Comparison of ENCODE assay signal across 17 cellular contexts in genomic region chr6:99608059-99608885, GRCh38. TPM values are rescaled to one million over a fixed set of nuclear protein-coding genes. Genes with fewer than 3 reads are reported as not detected.
DNase-seq lines count a peak whose midpoint lies in the region; ATAC-seq and TF ChIP-seq lines count a peak whose summit lies in the region.
"Had no signal": no experiment of that assay in that cellular context is flagged by ENCODE, and none has a peak within 500 bp of the region (broad histone marks: within the 10 kb centered on the region; RNA-seq: fewer than 3 reads in every experiment).

No MANE protein-coding gene starts in this region.

- H3K36me3 Mint-ChIP-seq in activated CD8-positive, alpha-beta memory T cell treated with anti-CD3 and anti-CD28 coated beads, Interleukin-2, amount 10 ng/mL, durations not matched to agents 7 days and 5 days = peaks cover 3% of the 10 kb centered on the region
- H3K36me3 Mint-ChIP-seq in H9 (ENCODE audit: insufficient read depth in 1 of 3, low read depth in 3 of 3) (no peaks in the 10 kb centered on the region), neural progenitor cell (no peaks in the 10 kb centered on the region)
- H3K36me3 Mint-ChIP-seq in activated T-helper 1 cell treated with anti-CD3 and anti-CD28 coated beads, Interleukin-12 subunit alpha, Interleukin-12 subunit beta, Interleukin-2, Interleukin-4 antibody, amounts not matched to agents 30 ng/mL and 10 ng/mL and 1 ng/mL, durations not matched to agents 14 hours and 24 hours and 36 hours (ENCODE audit: low read depth) = peaks cover 8% of the 10 kb centered on the region
- H3K36me3 Mint-ChIP-seq: CD4-positive, CD25-positive, alpha-beta regulatory T cell had no signal

- H3K9ac ChIP-seq in H9 (ENCODE audit: extremely low read depth, insufficient read length, low read length) = no peak overlapping the region
- no peak overlapping the region for H3K9ac ChIP-seq in neural progenitor cell

- no peak overlapping the region for H4K5ac ChIP-seq in H9 (ENCODE audit: insufficient read length, low read depth, low read length)

- no peak overlapping the region for H2BK20ac ChIP-seq in H9 (ENCODE audit: low read depth, low read length, poor library complexity, severe bottlenecking)

- no peak overlapping the region for H3K18ac ChIP-seq in H9 (ENCODE audit: insufficient read length, low read depth, low read length)

- no peaks in the 10 kb centered on the region for H3K79me2 ChIP-seq in H9 (ENCODE audit: insufficient read depth, low read length)
- H3K79me2 ChIP-seq in neural progenitor cell (ENCODE audit: low read depth) = no peaks in the 10 kb centered on the region

- no peaks in the 10 kb centered on the region for H3K23me2 ChIP-seq in H9 (ENCODE audit: insufficient read length, low read depth, low read length, poor library complexity, severe bottlenecking)

- H3T11ph ChIP-seq in H9 (ENCODE audit: low read length) = no peak overlapping the region

- H3K4me3 ChIP-seq in neural progenitor cell = no peak overlapping the region
- H3K4me3 ChIP-seq: GM12878 had no signal

- H3K23ac ChIP-seq in H9 (ENCODE audit: insufficient read length, low read depth, low read length) = no peak overlapping the region

- no peak overlapping the region for H3K4ac ChIP-seq in H9 (ENCODE audit: low read depth, low read length)

- H2BK5ac ChIP-seq in H9 (ENCODE audit: insufficient read length, low read length) = no peak overlapping the region

- H3K4me3 Mint-ChIP-seq in activated CD8-positive, alpha-beta memory T cell treated with anti-CD3 and anti-CD28 coated beads, Interleukin-2, amount 10 ng/mL, durations not matched to agents 7 days and 5 days = no peak overlapping the region
- H3K4me3 Mint-ChIP-seq in H9 (peak overlapping the region in 1 of 2 experiments; percentile 66; a peak in 3 of 5 replicates), neural progenitor cell (no peak overlapping the region)
- no peak overlapping the region for H3K4me3 Mint-ChIP-seq in activated T-helper 1 cell treated with anti-CD3 and anti-CD28 coated beads, Interleukin-12 subunit alpha, Interleukin-12 subunit beta, Interleukin-2, Interleukin-4 antibody, amounts not matched to agents 30 ng/mL and 10 ng/mL and 1 ng/mL, durations not matched to agents 14 hours and 24 hours and 36 hours

- no peak for DNase-seq in activated CD8-positive, alpha-beta memory T cell treated with anti-CD3 and anti-CD28 coated beads, Interleukin-2, amount 10 ng/mL, durations not matched to agents 7 days and 5 days
- DNase-seq in activated CD8-positive, alpha-beta memory T cell treated with anti-CD3 and anti-CD28 coated beads, Interleukin-2, amount 50 U/mL, for 4 hours = no peak
- DNase-seq in H9 (no peak), neural progenitor cell (ENCODE audit: low spot score) (peak; percentile 34), left cardiac atrium (no peak)
- DNase-seq in activated T-helper 1 cell treated with anti-CD3 and anti-CD28 coated beads, Interleukin-12 subunit alpha, Interleukin-12 subunit beta, Interleukin-2, Interleukin-4 antibody, amounts not matched to agents 30 ng/mL and 10 ng/mL and 1 ng/mL, durations not matched to agents 14 hours and 24 hours and 36 hours (ENCODE audit: low spot score) = no peak
- DNase-seq: CD4-positive, CD25-positive, alpha-beta regulatory T cell; DMS53; KG1; NCI-H1092; NCI-H226; NCI-H526 treated with DMSO at 0.1 percent for 48 hours had no signal

- H3K27ac Mint-ChIP-seq in activated CD8-positive, alpha-beta memory T cell treated with anti-CD3 and anti-CD28 coated beads, Interleukin-2, amount 10 ng/mL, durations not matched to agents 7 days and 5 days = peak overlapping the region; percentile 20
- H3K27ac Mint-ChIP-seq in H9 (no peak overlapping the region), neural progenitor cell (no peak overlapping the region)
- H3K27ac Mint-ChIP-seq in activated T-helper 1 cell treated with anti-CD3 and anti-CD28 coated beads, Interleukin-12 subunit alpha, Interleukin-12 subunit beta, Interleukin-2, Interleukin-4 antibody, amounts not matched to agents 30 ng/mL and 10 ng/mL and 1 ng/mL, durations not matched to agents 14 hours and 24 hours and 36 hours = peak overlapping the region; percentile 58
- H3K27ac Mint-ChIP-seq: CD4-positive, CD25-positive, alpha-beta regulatory T cell had no signal

- H3K27me3 ChIP-seq in H9 (ENCODE audit: insufficient read depth, low read length) = peaks cover 94% of the 10 kb centered on the region
- H3K27me3 ChIP-seq in neural progenitor cell = peaks cover 100% of the 10 kb centered on the region

- H3K14ac ChIP-seq in H9 (ENCODE audit: insufficient read depth, low read length) = no peak overlapping the region

- H4K8ac ChIP-seq in H9 (replicated peaks; ENCODE audit: insufficient read length, low read depth, low read length) = no peak overlapping the region

- intact Hi-C loops in activated T-helper 1 cell treated with anti-CD3 and anti-CD28 coated beads, Interleukin-12 subunit alpha, Interleukin-12 subunit beta, Interleukin-2, Interleukin-4 antibody, amounts not matched to agents 30 ng/mL and 10 ng/mL and 1 ng/mL, durations not matched to agents 14 hours and 24 hours and 36 hours (cut with micrococcal nuclease) = no loop called here
- intact Hi-C loops in left cardiac atrium (cut with DNase I) = no loop called here

- no peaks in the 10 kb centered on the region for H3K79me1 ChIP-seq in H9 (ENCODE audit: insufficient read depth, low read depth, low read length, poor library complexity, severe bottlenecking)

- H3K4me2 ChIP-seq in H9 (ENCODE audit: insufficient read depth, insufficient read length, low read length) = peak overlapping the region; percentile 28
- no peak overlapping the region for H3K4me2 ChIP-seq in neural progenitor cell

- H3K27me3 Mint-ChIP-seq in activated CD8-positive, alpha-beta memory T cell treated with anti-CD3 and anti-CD28 coated beads, Interleukin-2, amount 10 ng/mL, durations not matched to agents 7 days and 5 days = peaks cover 82% of the 10 kb centered on the region
- H3K27me3 Mint-ChIP-seq in H9 (ENCODE audit: low read depth) (peaks cover 100% of the 10 kb centered on the region), neural progenitor cell (ENCODE audit: insufficient read depth, low read depth) (peaks cover 93% of the 10 kb centered on the region)
- peaks cover 74% of the 10 kb centered on the region for H3K27me3 Mint-ChIP-seq in activated T-helper 1 cell treated with anti-CD3 and anti-CD28 coated beads, Interleukin-12 subunit alpha, Interleukin-12 subunit beta, Interleukin-2, Interleukin-4 antibody, amounts not matched to agents 30 ng/mL and 10 ng/mL and 1 ng/mL, durations not matched to agents 14 hours and 24 hours and 36 hours (ENCODE audit: insufficient read depth)

- H3K36me3 ChIP-seq in neural progenitor cell = no peaks in the 10 kb centered on the region

- H4K91ac ChIP-seq in H9 (ENCODE audit: insufficient read length, low read depth, low read length) = no peak overlapping the region

- H3K9me3 Mint-ChIP-seq in activated CD8-positive, alpha-beta memory T cell treated with anti-CD3 and anti-CD28 coated beads, Interleukin-2, amount 10 ng/mL, durations not matched to agents 7 days and 5 days (ENCODE audit: low read depth) = no peaks in the 10 kb centered on the region
- H3K9me3 Mint-ChIP-seq in H9 = peaks cover 0 to 3% of the 10 kb centered on the region in 2 experiments; a peak in 2 of 5 replicates
- H3K9me3 Mint-ChIP-seq in activated T-helper 1 cell treated with anti-CD3 and anti-CD28 coated beads, Interleukin-12 subunit alpha, Interleukin-12 subunit beta, Interleukin-2, Interleukin-4 antibody, amounts not matched to agents 30 ng/mL and 10 ng/mL and 1 ng/mL, durations not matched to agents 14 hours and 24 hours and 36 hours = peaks cover 16% of the 10 kb centered on the region
- H3K9me3 Mint-ChIP-seq in neural progenitor cell = no peaks in the 10 kb centered on the region

- no peak overlapping the region for H2BK120ac ChIP-seq in H9 (ENCODE audit: low read depth, low read length, poor library complexity, severe bottlenecking)

- CTCF ChIA-PET in activated CD8-positive, alpha-beta memory T cell treated with anti-CD3 and anti-CD28 coated beads, Interleukin-2, amount 10 ng/mL, durations not matched to agents 7 days and 5 days (lab: Charles Lee) = interaction anchor here (0.8 to 6.0 kb wide), 2 partner anchors 12 to 20 kb away, joined by 3 to 28 read pairs; no protein-coding TSS in a partner anchor

- no peak overlapping the region for H2AFZ ChIP-seq in H9 (ENCODE audit: low read length)
- no peak overlapping the region for H2AFZ ChIP-seq in neural progenitor cell (replicated peaks)

- H3K4me1 ChIP-seq in H9 (ENCODE audit: insufficient read depth, low read length) (no peaks in the 10 kb centered on the region), neural progenitor cell (peaks cover 13% of the 10 kb centered on the region)

- TF ChIP-seq CTCF in H9 (conservative IDR thresholded peaks at IDR 0.05) (no peak), neural progenitor cell (IDR thresholded peaks at IDR 0.05) (no peak)

- H3K4me1 Mint-ChIP-seq in activated CD8-positive, alpha-beta memory T cell treated with anti-CD3 and anti-CD28 coated beads, Interleukin-2, amount 10 ng/mL, durations not matched to agents 7 days and 5 days = peaks cover 49% of the 10 kb centered on the region
- H3K4me1 Mint-ChIP-seq in H9 = peaks cover 27 to 59% of the 10 kb centered on the region in 2 experiments
- peaks cover 54% of the 10 kb centered on the region for H3K4me1 Mint-ChIP-seq in activated T-helper 1 cell treated with anti-CD3 and anti-CD28 coated beads, Interleukin-12 subunit alpha, Interleukin-12 subunit beta, Interleukin-2, Interleukin-4 antibody, amounts not matched to agents 30 ng/mL and 10 ng/mL and 1 ng/mL, durations not matched to agents 14 hours and 24 hours and 36 hours (ENCODE audit: low read depth)
- peaks cover 12% of the 10 kb centered on the region for H3K4me1 Mint-ChIP-seq in neural progenitor cell

- no peak overlapping the region for H2BK15ac ChIP-seq in H9 (ENCODE audit: low read depth, low read length)

- no peak overlapping the region for H2AK5ac ChIP-seq in H9 (ENCODE audit: insufficient read length, low read length)

- H3K27ac ChIP-seq in H9 (ENCODE audit: insufficient read length, low read depth, low read length) (no peak overlapping the region), neural progenitor cell (no peak overlapping the region)
- H3K27ac ChIP-seq: HL-60, RWPE1 had no signal

- no peak overlapping the region for H3K56ac ChIP-seq in H9 (ENCODE audit: insufficient read length, low read depth, low read length)

- H2BK12ac ChIP-seq in H9 (ENCODE audit: insufficient read length, low read depth, low read length) = no peak overlapping the region

- H4K20me1 ChIP-seq in H9 (ENCODE audit: control insufficient read depth, insufficient read depth, insufficient read length) (no peaks in the 10 kb centered on the region), neural progenitor cell (ENCODE audit: low read depth) (peaks cover 97% of the 10 kb centered on the region)

- H3F3A ChIP-seq in neural progenitor cell (ENCODE audit: low read depth) = peaks cover 23% of the 10 kb centered on the region

- WGBS in H9 (ENCODE audit: extremely low coverage, insufficient read length, low lambda C conversion rate) = no CpG with 5 or more reads among the region's 29 CpGs

- no peaks in the 10 kb centered on the region for H3K9me3 ChIP-seq in H9 (ENCODE audit: control insufficient read depth, low read depth, low read length)
- H3K9me3 ChIP-seq in neural progenitor cell (ENCODE audit: low read depth) = no peaks in the 10 kb centered on the region

- ATAC-seq in activated CD8-positive, alpha-beta memory T cell treated with anti-CD3 and anti-CD28 coated beads, Interleukin-2, amount 10 ng/mL, durations not matched to agents 7 days and 5 days = no peak
- ATAC-seq in GM18502 (IDR thresholded peaks at IDR 0.05; ENCODE audit: poor library complexity, unreplicated experiment) (no peak), left cardiac atrium (no peak)
- ATAC-seq: GM12878 had no signal

RNA-seq across cellular contexts. Expression of gene PRDM13, which starts 1.6 kb away (rescaled TPM):
- total RNA-seq in activated CD8-positive, alpha-beta memory T cell treated with anti-CD3 and anti-CD28 coated beads, Interleukin-2, amount 10 ng/mL, durations not matched to agents 7 days and 5 days = under 1 TPM in 1 of 2 experiments, not detected in 1; 0.14 TPM
- total RNA-seq in H9 (2021) (0.15 TPM in 1 of 2 replicates, not detected in the other), neural progenitor cell (ENCODE audit: low replicate concordance) (not detected in 2 replicates), left cardiac atrium (not detected)
- 0.15 TPM in 1 of 2 replicates, not detected in the other for total RNA-seq in activated T-helper 1 cell treated with anti-CD3 and anti-CD28 coated beads, Interleukin-12 subunit alpha, Interleukin-12 subunit beta, Interleukin-2, Interleukin-4 antibody, amounts not matched to agents 30 ng/mL and 10 ng/mL and 1 ng/mL, durations not matched to agents 14 hours and 24 hours and 36 hours
- total RNA-seq: CD4-positive, CD25-positive, alpha-beta regulatory T cell; M059J had no signal

RNA-seq across cellular contexts. Expression of gene CCNC, which starts 39.8 kb away (rescaled TPM):
- total RNA-seq in activated CD8-positive, alpha-beta memory T cell treated with anti-CD3 and anti-CD28 coated beads, Interleukin-2, amount 10 ng/mL, durations not matched to agents 7 days and 5 days = 10 to 100 TPM; 39.3 to 39.4 TPM
- total RNA-seq in H9 (2021) (109 and 112 TPM in 2 replicates), neural progenitor cell (ENCODE audit: low replicate concordance) (109 and 157 TPM in 2 replicates), left cardiac atrium (10 to 100 TPM; 20.6 to 28.9 TPM)
- 51.3 and 54.0 TPM in 2 replicates for total RNA-seq in activated T-helper 1 cell treated with anti-CD3 and anti-CD28 coated beads, Interleukin-12 subunit alpha, Interleukin-12 subunit beta, Interleukin-2, Interleukin-4 antibody, amounts not matched to agents 30 ng/mL and 10 ng/mL and 1 ng/mL, durations not matched to agents 14 hours and 24 hours and 36 hours

Comparison
In these comparisons a context has a peak if more than half of its experiments do, and no peak if none do; other contexts are left out.
1. H3K27ac Mint-ChIP-seq: peak in activated CD8-positive, alpha-beta memory T cell treated with anti-CD3 and anti-CD28 coated beads, Interleukin-2, amount 10 ng/mL, durations not matched to agents 7 days and 5 days (single experiment) and activated T-helper 1 cell treated with anti-CD3 and anti-CD28 coated beads, Interleukin-12 subunit alpha, Interleukin-12 subunit beta, Interleukin-2, Interleukin-4 antibody, amounts not matched to agents 30 ng/mL and 10 ng/mL and 1 ng/mL, durations not matched to agents 14 hours and 24 hours and 36 hours (single experiment); none in H9 (0 of 3) and neural progenitor cell (single experiment).